ENCODE assay signal across 30 cellular contexts in genomic region chr7:1019255-1019785, GRCh38. TPM values are rescaled to one million over a fixed set of nuclear protein-coding genes. Genes with fewer than 3 reads are reported as not detected.
"Had no signal": no experiment of that assay in that cellular context is flagged by ENCODE, and none has a peak within 500 bp of the region (broad histone marks: within the 10 kb centered on the region; RNA-seq: fewer than 3 reads in every experiment).

No MANE protein-coding gene starts in this region.

- H3K27me3 ChIP-seq: esophagus squamous epithelium, heart right ventricle, pancreas, stomach, testis, tibial artery had no signal

- H3K9me3 ChIP-seq: esophagus squamous epithelium, pancreas, stomach, testis, tibial artery had no signal

- H3K27me3 Mint-ChIP-seq: effector memory CD8-positive, alpha-beta T cell; memory B cell; type B pancreatic cell had no signal

- H3K4me2 ChIP-seq: smooth muscle cell had no signal

- H3K27ac Mint-ChIP-seq: natural killer cell; stimulated activated effector memory CD8-positive, alpha-beta T cell treated with anti-CD3 and anti-CD28 coated beads, Interleukin-12 subunit alpha, Interleukin-12 subunit beta, amount 100 ng/mL, for 72 hours; type B pancreatic cell had no signal

- H3K9me3 Mint-ChIP-seq: effector memory CD8-positive, alpha-beta T cell; memory B cell; natural killer cell; stimulated activated effector memory CD8-positive, alpha-beta T cell treated with anti-CD3 and anti-CD28 coated beads, Interleukin-12 subunit alpha, Interleukin-12 subunit beta, amount 100 ng/mL, for 72 hours; type B pancreatic cell had no signal

- ATAC-seq: effector memory CD8-positive, alpha-beta T cell; heart right ventricle; left lobe of liver; natural killer cell; pancreas; sciatic nerve; stimulated activated effector memory CD8-positive, alpha-beta T cell treated with anti-CD3 and anti-CD28 coated beads, Interleukin-12 subunit alpha, Interleukin-12 subunit beta, amount 100 ng/mL, for 72 hours had no signal

- H3K4me3 Mint-ChIP-seq: effector memory CD8-positive, alpha-beta T cell; memory B cell; natural killer cell; stimulated activated effector memory CD8-positive, alpha-beta T cell treated with anti-CD3 and anti-CD28 coated beads, Interleukin-12 subunit alpha, Interleukin-12 subunit beta, amount 100 ng/mL, for 72 hours; type B pancreatic cell had no signal

- H3K36me3 ChIP-seq: neutrophil, pancreas had no signal

- H3K4me1 ChIP-seq: pancreas, testis had no signal

- H3K27ac ChIP-seq: esophagus squamous epithelium, heart right ventricle, neutrophil, pancreas, stomach, testis, tibial artery had no signal

- DNase-seq: cortex of kidney; effector memory CD8-positive, alpha-beta T cell; erythroblast; esophagus squamous epithelium; foreskin melanocyte; glutamatergic neuron; heart right ventricle; natural killer cell; stimulated activated CD4-positive, alpha-beta T cell treated with anti-CD3 and anti-CD28 coated beads, Interleukin-2, amount 100 ng/mL, for 24 hours; stimulated activated CD4-positive, alpha-beta T cell treated with anti-CD3 and anti-CD28 coated beads, Interleukin-4, amount 100 ng/mL, for 24 hours; stimulated activated naive CD4-positive, alpha-beta T cell treated with Interleukin-2 at 50 U/mL for 16 hours; stomach; testis; tibial artery had no signal

- H3K4me3 ChIP-seq: esophagus squamous epithelium, heart right ventricle, lung, pancreas, smooth muscle cell, stomach, testis, tibial artery had no signal

- H3K36me3 Mint-ChIP-seq: natural killer cell had no signal

RNA-seq across cellular contexts. Expression of gene GPR146, which starts 25.0 kb away (rescaled TPM):
- polyA plus RNA-seq: neural cell had no signal

RNA-seq across cellular contexts. Expression of gene CYP2W1, which starts 36.3 kb away (rescaled TPM):
- total RNA-seq: dermis microvascular lymphatic vessel endothelial cell, heart right ventricle, mononuclear cell, natural killer cell, omental fat pad, posterior vena cava, smooth muscle cell, subcutaneous adipose tissue had no signal
- polyA plus RNA-seq: heart right ventricle, liver, neural cell, smooth muscle cell had no signal
